Comparison of ENCODE assay signal across 8 cellular contexts in the genomic region with DNA sequence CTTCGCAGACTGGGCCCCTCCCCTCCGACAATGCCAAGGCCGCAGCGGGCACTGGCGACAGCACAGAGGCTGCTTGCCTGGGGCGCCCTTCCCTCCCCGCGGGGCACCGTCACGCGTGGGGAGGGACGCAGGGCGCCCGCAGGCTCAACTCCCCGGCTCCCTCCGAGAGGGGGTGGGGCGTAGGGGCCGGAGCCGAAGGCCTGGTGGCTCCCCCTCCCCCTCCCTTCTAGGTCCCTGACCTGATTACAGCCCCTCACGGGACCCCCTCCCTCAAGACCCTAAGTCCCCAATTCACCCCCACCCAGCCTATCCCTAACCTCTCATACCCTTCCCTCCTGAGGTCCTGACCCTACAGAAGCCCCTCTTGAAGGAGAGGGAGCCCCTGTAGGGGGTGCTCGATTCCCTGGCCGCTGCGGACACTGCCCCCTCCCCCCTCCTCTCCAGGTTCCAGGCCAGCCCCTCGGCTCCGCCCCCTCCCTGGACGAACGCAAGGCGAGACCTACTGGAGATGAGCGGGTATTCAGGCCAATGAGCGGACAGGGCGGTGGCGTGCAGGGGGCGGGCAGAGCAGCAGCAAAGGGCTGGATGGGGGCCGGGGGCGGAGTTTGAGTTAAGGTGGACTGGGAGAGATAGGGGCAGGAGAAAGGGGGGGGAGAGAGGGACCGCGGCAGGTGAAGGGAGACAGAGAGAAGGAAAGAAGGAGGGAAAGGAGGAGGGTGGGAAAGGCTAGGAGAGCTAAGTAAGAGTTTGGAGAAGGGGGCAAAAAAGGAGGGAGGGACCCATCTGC. TPM values are rescaled to one million over a fixed set of nuclear protein-coding genes. Genes with fewer than 3 reads are reported as not detected.
DNase-seq lines count a peak whose midpoint lies in the region; ATAC-seq and TF ChIP-seq lines count a peak whose summit lies in the region.

No MANE protein-coding gene starts in this region.

- BruUV-seq in Caco-2 (replicated peaks; lab: Mats Ljungman, UMichigan) = no TSS peak
- BruUV-seq in OCI-LY7 (replicated peaks; lab: Mats Ljungman, UMichigan) = no TSS peak

- H3K9me3 ChIP-seq in Caco-2 = no peaks in the 10 kb centered on the region
- H3K9me3 ChIP-seq in OCI-LY7 (ENCODE audit: low read length) = no peaks in the 10 kb centered on the region
- no peaks in the 10 kb centered on the region for H3K9me3 ChIP-seq in mucosa of descending colon

- H3K4me3 ChIP-seq in Caco-2 (ENCODE audit: low read depth, low read length) (peak overlapping the region; percentile 92), OCI-LY7 (ENCODE audit: low read depth, low read length, poor library complexity, severe bottlenecking) (peak overlapping the region; percentile 71), mucosa of descending colon (peak overlapping the region; percentile 51)

- peaks cover 30% of the 10 kb centered on the region for H3K4me1 Mint-ChIP-seq in Caco-2 (ENCODE audit: low read depth, unreplicated experiment)
- peaks cover 28 to 31% (median 30%) of the 10 kb centered on the region in 3 donors for H3K4me1 Mint-ChIP-seq in IgD-negative memory B cell

- no peaks in the 10 kb centered on the region for H3K27me3 Mint-ChIP-seq in Caco-2 (ENCODE audit: insufficient read depth, unreplicated experiment)
- no peaks in the 10 kb centered on the region for H3K27me3 Mint-ChIP-seq in IgD-negative memory B cell

- POLR2A ChIA-PET in Caco-2 (lab: Charles Lee) (interaction anchor here (0.5 to 2.3 kb wide), 7 partner anchors 18 to 66 kb away, joined by 3 to 7 read pairs (median 4); a partner anchor contains a TSS), OCI-LY7 (lab: Charles Lee) (interaction anchor here (0.6 to 1.9 kb wide), 3 partner anchors 19 to 50 kb away, joined by 3 to 6 read pairs (median 4); a partner anchor contains a TSS)

- peak; percentile 100 for DNase-seq in Caco-2
- peak; percentile 98 for DNase-seq in OCI-LY7 (ENCODE audit: low spot score)
- DNase-seq in activated T-cell treated with anti-CD3 and anti-CD28 coated beads for 4 hours = peak; percentile 96
- DNase-seq in epithelial cell of prostate (ENCODE audit: low read depth, low spot score) = peak; percentile 96
- peak; percentile 100 for DNase-seq in mucosa of descending colon
- DNase-seq in stimulated activated CD8-positive, alpha-beta memory T cell treated with anti-CD3 and anti-CD28 coated beads, Interleukin-2, amount 100 ng/mL, for 48 hours (ENCODE audit: low read depth in 2 of 2) = peak; percentile 97 to 98

- no peaks in the 10 kb centered on the region for H4K20me1 ChIP-seq in OCI-LY7 (ENCODE audit: insufficient read depth, low read length)

- intact Hi-C loops in Caco-2 (cut with micrococcal nuclease; ENCODE audit: unreplicated experiment) = loop anchor here (1.0 to 5.0 kb wide), 6 partner anchors 15 to 443 kb away; a partner anchor contains a TSS
- intact Hi-C loops in OCI-LY7 (cut with micrococcal nuclease; ENCODE audit: unreplicated experiment) = loop anchor here (1.0 to 5.0 kb wide), 5 partner anchors 15 to 140 kb away; a partner anchor contains a TSS
- intact Hi-C loops in mucosa of descending colon (cut with DNase I, micrococcal nuclease) = no loop called here

- H3K9me3 Mint-ChIP-seq in Caco-2 (ENCODE audit: unreplicated experiment) (no peaks in the 10 kb centered on the region), IgD-negative memory B cell (no peaks in the 10 kb centered on the region)

- peak overlapping the region; percentile 94 for H3K4me2 ChIP-seq in OCI-LY7 (ENCODE audit: low read length)

- H3K4me3 Mint-ChIP-seq in Caco-2 (ENCODE audit: unreplicated experiment) = peak overlapping the region; percentile 96
- peak overlapping the region; percentile 88 to 97 (median 96) for H3K4me3 Mint-ChIP-seq in IgD-negative memory B cell

- CTCF ChIA-PET in Caco-2 (lab: Charles Lee) (interaction anchor here (0.6 to 3.2 kb wide), 10 partner anchors 11 to 83 kb away, joined by 3 to 16 read pairs (median 4); a partner anchor contains a TSS), OCI-LY7 (lab: Charles Lee; ENCODE audit: unreplicated experiment) (interaction anchor here (1.7 kb wide), 1 partner anchor 15 kb away, joined by 5 read pairs; no protein-coding TSS in a partner anchor)

- H3K9me2 ChIP-seq in OCI-LY7 (ENCODE audit: insufficient read depth, low read length) = no peaks in the 10 kb centered on the region

- H3K36me3 Mint-ChIP-seq in Caco-2 (ENCODE audit: insufficient read depth, unreplicated experiment) (peaks cover 44% of the 10 kb centered on the region), IgD-negative memory B cell (peaks cover 2% of the 10 kb centered on the region)

- TF ChIP-seq CTCF in Caco-2 (IDR thresholded peaks at IDR 0.05; ENCODE audit: insufficient read depth in 1 of 2, low read depth in 1 of 2, low read length in 1 of 2, severe bottlenecking in 1 of 2, unreplicated experiment in 1 of 2) (peak; percentile 27 to 75), OCI-LY7 (conservative IDR thresholded peaks at IDR 0.05; ENCODE audit: low read length) (peak; percentile 74), mucosa of descending colon (IDR thresholded peaks at IDR 0.05) (peak; percentile 6)

- H3K4me1 ChIP-seq in Caco-2 (peaks cover 25% of the 10 kb centered on the region), OCI-LY7 (ENCODE audit: insufficient read depth, low read length, poor library complexity, severe bottlenecking) (peaks cover 65% of the 10 kb centered on the region), mucosa of descending colon (ENCODE audit: low read depth) (peaks cover 46% of the 10 kb centered on the region)

- H3K36me3 ChIP-seq in Caco-2 (ENCODE audit: control insufficient read depth, insufficient read depth, low read length) (peaks cover 4% of the 10 kb centered on the region), OCI-LY7 (ENCODE audit: insufficient read depth, low read length) (no peaks in the 10 kb centered on the region), mucosa of descending colon (ENCODE audit: low read depth) (no peaks in the 10 kb centered on the region)

- peak; percentile 49 for ATAC-seq in GM21447 (IDR thresholded peaks at IDR 0.05; ENCODE audit: unreplicated experiment)
- peak; percentile 75 for ATAC-seq in mucosa of descending colon

- H3K79me2 ChIP-seq in OCI-LY7 (ENCODE audit: insufficient read depth, low read depth, low read length) = peaks cover 10% of the 10 kb centered on the region; the same call in 1 of the 2 replicates

- H2AFZ ChIP-seq in OCI-LY7 (ENCODE audit: low read length) = peak overlapping the region; percentile 79; the same call in 1 of the 2 replicates

- H3K27ac ChIP-seq in OCI-LY7 (ENCODE audit: low read depth, low read length, poor library complexity, severe bottlenecking) = peak overlapping the region; percentile 92
- peak overlapping the region; percentile 98 for H3K27ac ChIP-seq in epithelial cell of prostate

- peak overlapping the region; percentile 96 for H3K27ac Mint-ChIP-seq in Caco-2 (ENCODE audit: unreplicated experiment)
- peak overlapping the region in 2 of 3 donors; percentile 91 to 92 for H3K27ac Mint-ChIP-seq in IgD-negative memory B cell

- no peaks in the 10 kb centered on the region for H3K27me3 ChIP-seq in Caco-2 (replicated peaks; ENCODE audit: control insufficient read depth, insufficient read depth, low read length)

RNA-seq across cellular contexts. Expression of a gene that starts 0.7 kb away (rescaled TPM):
- 42.9 and 46.8 TPM in 2 replicates for total RNA-seq in Caco-2 (2022)
- polyA plus RNA-seq in IgD-negative memory B cell = 7.7 TPM
- 14.2 and 16.3 TPM in 2 replicates for total RNA-seq in OCI-LY7 (2014; rRNA removed; shearing (Covaris generic))
- total RNA-seq in OCI-LY7 (2022) = 22.2 and 23.2 TPM in 2 replicates
- 100 to 1,000 TPM; 175 to 313 (median 255) TPM for total RNA-seq in mucosa of descending colon

RNA-seq across cellular contexts. Expression of a gene that starts 8.5 kb away (rescaled TPM):
- 0.50 and 0.53 TPM in 2 replicates for total RNA-seq in Caco-2 (2022)
- not detected for polyA plus RNA-seq in IgD-negative memory B cell
- 0.95 and 2.3 TPM in 2 replicates for total RNA-seq in OCI-LY7 (2014; rRNA removed; shearing (Covaris generic))
- 0.78 and 1.5 TPM in 2 replicates for total RNA-seq in OCI-LY7 (2022)
- total RNA-seq in mucosa of descending colon = under 1 TPM in 2 of 3 donors, not detected in 1; 0.60 to 0.76 TPM

RNA-seq across cellular contexts. Expression of a gene that starts 18.7 kb away (rescaled TPM):
- total RNA-seq in Caco-2 (2022) = 51.3 and 61.5 TPM in 2 replicates
- polyA plus RNA-seq in IgD-negative memory B cell = 57.6 TPM
- 52.7 and 55.7 TPM in 2 replicates for total RNA-seq in OCI-LY7 (2014; rRNA removed; shearing (Covaris generic))
- total RNA-seq in OCI-LY7 (2022) = 57.0 and 57.9 TPM in 2 replicates
- 10 to 100 TPM; 28.4 to 40.4 (median 31.2) TPM for total RNA-seq in mucosa of descending colon

RNA-seq across cellular contexts. Expression of a gene that starts 27.4 kb away (rescaled TPM):
- total RNA-seq in Caco-2 (2022) (243 and 259 TPM in 2 replicates), OCI-LY7 (2022) (230 and 260 TPM in 2 replicates), mucosa of descending colon (10 to 100 TPM; 26.8 to 52.4 (median 29.3) TPM)
- 102 TPM for polyA plus RNA-seq in IgD-negative memory B cell
- total RNA-seq in OCI-LY7 (2014; rRNA removed; shearing (Covaris generic)) = 149 and 204 TPM in 2 replicates

RNA-seq across cellular contexts. Expression of a gene that starts 31.3 kb away (rescaled TPM):
- 58.0 and 59.6 TPM in 2 replicates for total RNA-seq in Caco-2 (2022)
- polyA plus RNA-seq in IgD-negative memory B cell = 35.7 TPM
- 31.4 and 37.6 TPM in 2 replicates for total RNA-seq in OCI-LY7 (2014; rRNA removed; shearing (Covaris generic))
- total RNA-seq in OCI-LY7 (2022) = 77.4 and 84.0 TPM in 2 replicates
- total RNA-seq in mucosa of descending colon = 100 to 1,000 TPM in 2 of 3 donors, 10 to 100 TPM in 1; 92.7 to 130 (median 122) TPM

Comparison
In these comparisons a context has a peak if more than half of its experiments do, and no peak if none do; other contexts are left out.
1. Peak in every context shown above with its lines: DNase-seq, ATAC-seq, H3K4me3 ChIP-seq and H3K27ac ChIP-seq.
2. CTCF ChIP-seq: peak in every context shown above with its lines; median percentile 74 in OCI-LY7; 51 in Caco-2; 6 in mucosa of descending colon.
3. intact Hi-C loops: an anchor here in Caco-2 (1.0 to 5.0 kb wide) and OCI-LY7 (1.0 to 5.0 kb wide); none called in mucosa of descending colon.